18 cellular contexts compared by ENCODE assay signal in genomic region chr18:13019301-13019700, GRCh38. TPM values are rescaled to one million over a fixed set of nuclear protein-coding genes. Genes with fewer than 3 reads are reported as not detected.
DNase-seq lines count a peak whose midpoint lies in the region; ATAC-seq and TF ChIP-seq lines count a peak whose summit lies in the region.
"Had no signal": no experiment of that assay in that cellular context is flagged by ENCODE, and none has a peak within 500 bp of the region (broad histone marks: within the 10 kb centered on the region; RNA-seq: fewer than 3 reads in every experiment).

No MANE protein-coding gene starts in this region.

- TF ChIP-seq POLR2A in thyroid gland (IDR thresholded peaks at IDR 0.05), result no peak

- no peaks in the 10 kb centered on the region for H3K9me3 ChIP-seq in thyroid gland
- H3K9me3 ChIP-seq: colonic mucosa had no signal

- no peaks in the 10 kb centered on the region for H3K27me3 ChIP-seq in thyroid gland
- H3K27me3 ChIP-seq: BLaER1, colonic mucosa had no signal

- H3K36me3 ChIP-seq in thyroid gland, result peaks cover 15 to 37% of the 10 kb centered on the region in 2 donors

- no peak overlapping the region for H3K4me3 ChIP-seq in thyroid gland (replicated peaks in 1 of 3)
- H3K4me3 ChIP-seq: BLaER1, colonic mucosa, thoracic aorta had no signal

- no peak overlapping the region for H3K27ac ChIP-seq in thyroid gland
- H3K27ac ChIP-seq: BLaER1, colonic mucosa, thoracic aorta had no signal

- no peak for TF ChIP-seq CTCF in thyroid gland (IDR thresholded peaks at IDR 0.05)

- DNase-seq in thyroid gland (no peak), Ammon's horn (ENCODE audit: low spot score) (no peak), AG08396 (ENCODE audit: low spot score) (no peak)
- DNase-seq: activated CD4-positive, alpha-beta T cell treated with anti-CD3 and anti-CD28 coated beads, Interleukin-2, amount 50 U/mL, for 4 hours; aorta; colonic mucosa; DMS53; naive thymus-derived CD4-positive, alpha-beta T cell; NCI-H1105 treated with DMSO at 0.1 percent for 48 hours; NK-92 treated with Interleukin-12 subunit alpha and Interleukin-12 subunit beta, amount 100 ng/mL, for 24 hours; stimulated activated CD4-positive, alpha-beta T cell treated with anti-CD3 and anti-CD28 coated beads, Interleukin-15, amount 100 ng/mL, for 24 hours had no signal

- ATAC-seq in GM18520 (IDR thresholded peaks at IDR 0.05; ENCODE audit: unreplicated experiment), result peak; percentile 61
- ATAC-seq in GM21619 (IDR thresholded peaks at IDR 0.05; ENCODE audit: unreplicated experiment), result peak; percentile 53
- peak; percentile 61 for ATAC-seq in HG03442 (IDR thresholded peaks at IDR 0.05; ENCODE audit: unreplicated experiment)
- peak; percentile 71 for ATAC-seq in esophagus mucosa
- ATAC-seq in HG03520 (IDR thresholded peaks at IDR 0.05; ENCODE audit: unreplicated experiment), result no peak
- ATAC-seq: naive thymus-derived CD4-positive, alpha-beta T cell had no signal

- H3K4me1 ChIP-seq in thyroid gland, result no peaks in the 10 kb centered on the region
- H3K4me1 ChIP-seq: BLaER1, colonic mucosa had no signal

- 84 to 90% methylated on average over 3 of the region's 3 CpGs for WGBS in thyroid gland, 2 donors

- intact Hi-C loops in thyroid gland (cut with DNase I), result no loop called here

RNA-seq across cellular contexts. Expression of gene CEP192, which starts 28.1 kb away (rescaled TPM):
- total RNA-seq in esophagus mucosa (13.7 TPM), thyroid gland (10 to 100 TPM; 23.8 to 36.0 (median 32.2) TPM)
